In genomic region chr15:73630030-73630429, GRCh38 we compare ENCODE assay signal across 13 cellular contexts. TPM values are rescaled to one million over a fixed set of nuclear protein-coding genes. Genes with fewer than 3 reads are reported as not detected.
A peak's percentile ranks its signal among the peaks of the same experiment; 100 is the strongest.
DNase-seq lines count a peak whose midpoint lies in the region; ATAC-seq, FAIRE-seq and TF ChIP-seq lines count a peak whose summit lies in the region.
"Had no signal": no experiment of that assay in that cellular context is flagged by ENCODE, and none has a peak within 500 bp of the region (broad histone marks: within the 10 kb centered on the region; RNA-seq: fewer than 3 reads in every experiment).

No MANE protein-coding gene starts in this region.

- DNase-seq in D721Med (ENCODE audit: insufficient read length, low spot score) = peak; percentile 21
- peak; percentile 16 to 82 for DNase-seq in NCI-H1930 (lab: John Stamatoyannopoulos, UW)
- DNase-seq in chondrocyte (ENCODE audit: low spot score) = no peak
- DNase-seq in MG63 = no peak
- DNase-seq in hypothalamus (lab: John Stamatoyannopoulos, UW) = no peak
- DNase-seq in NCI-H187 treated with DMSO at 0.1 percent for 48 hours (lab: John Stamatoyannopoulos, UW) = no peak
- DNase-seq: activated gamma-delta T cell; CD8-positive, alpha-beta memory T cell; effector CD8-positive, alpha-beta T cell; islet precursor cell; Kasumi-1 had no signal

- H3K4me3 ChIP-seq in neutrophil (ENCODE audit: low read depth in 1 of 2, low read length in 1 of 2) (no peak overlapping the region), MG63 (no peak overlapping the region)

- peaks cover 79% of the 10 kb centered on the region for H3K4me1 Mint-ChIP-seq in chondrocyte (ENCODE audit: low read depth)

- TF ChIP-seq CTCF in D721Med (IDR thresholded peaks at IDR 0.05; ENCODE audit: insufficient read depth, missing control alignments) = no peak
- no peak for TF ChIP-seq CTCF in chondrocyte (IDR thresholded peaks at IDR 0.05)
- TF ChIP-seq CTCF in neutrophil (IDR thresholded peaks at IDR 0.05) = no peak

- H3K27ac Mint-ChIP-seq in chondrocyte (ENCODE audit: unreplicated experiment) = peak overlapping the region; percentile 93

- no peak for ATAC-seq in GM19463 (IDR thresholded peaks at IDR 0.05; ENCODE audit: unreplicated experiment)

- no peaks in the 10 kb centered on the region for H3K27me3 ChIP-seq in neutrophil
- H3K27me3 ChIP-seq in MG63 = no peaks in the 10 kb centered on the region

- no peaks in the 10 kb centered on the region for H3K9me3 ChIP-seq in neutrophil
- H3K9me3 ChIP-seq in MG63 = no peaks in the 10 kb centered on the region

- H3K36me3 ChIP-seq in neutrophil (no peaks in the 10 kb centered on the region), MG63 (no peaks in the 10 kb centered on the region)

- peak overlapping the region; percentile 19 for H3K4me3 Mint-ChIP-seq in chondrocyte (ENCODE audit: unreplicated experiment)

- H3K27ac ChIP-seq in neutrophil = peak overlapping the region; percentile 95

- no peaks in the 10 kb centered on the region for H3K36me3 Mint-ChIP-seq in chondrocyte (ENCODE audit: low read depth)

- peaks cover 61 to 78% of the 10 kb centered on the region in 2 experiments for H3K4me1 ChIP-seq in neutrophil (ENCODE audit: control insufficient read depth in 1 of 2, insufficient read depth in 1 of 2, low read depth in 1 of 2, low read length in 1 of 2)

- H3K9me3 Mint-ChIP-seq in chondrocyte (ENCODE audit: low read depth) = no peaks in the 10 kb centered on the region
- H3K9me3 Mint-ChIP-seq: CD8-positive, alpha-beta memory T cell had no signal

- no peaks in the 10 kb centered on the region for H3K27me3 Mint-ChIP-seq in chondrocyte (ENCODE audit: low read depth)
- H3K27me3 Mint-ChIP-seq: CD8-positive, alpha-beta memory T cell had no signal

- peak; percentile 44 for FAIRE-seq in D721Med (lab: Jason Lieb, UNC)

RNA-seq across cellular contexts. Expression of gene NPTN, which starts 3.2 kb away (rescaled TPM):
- total RNA-seq in chondrocyte = 232 to 256 TPM (median 252 TPM) in 3 replicates
- total RNA-seq in MG63 (2014; rRNA removed; shearing (Covaris generic); ENCODE audit: low replicate concordance) = 82.4 and 224 TPM in 2 replicates

RNA-seq across cellular contexts. Expression of gene CD276, which starts 54.2 kb away (rescaled TPM):
- total RNA-seq in chondrocyte = 157 to 196 TPM (median 192 TPM) in 3 replicates
- 139 and 155 TPM in 2 replicates for total RNA-seq in MG63 (2014; rRNA removed; shearing (Covaris generic); ENCODE audit: low replicate concordance)

Comparison
In these comparisons a context has a peak if more than half of its experiments do, and no peak if none do; other contexts are left out.
1. DNase-seq: peak in D721Med (single experiment) and NCI-H1930 (2 of 2); none in chondrocyte (single experiment), MG63 (single experiment), hypothalamus (0 of 51) and NCI-H187 treated with DMSO at 0.1 percent for 48 hours (single experiment).